In genomic region chr20:31709939-31710338, GRCh38 we compare ENCODE assay signal across 12 cellular contexts.
DNase-seq lines count a peak whose midpoint lies in the region; ATAC-seq and TF ChIP-seq lines count a peak whose summit lies in the region.
"Had no signal": no experiment of that assay in that cellular context is flagged by ENCODE, and none has a peak within 500 bp of the region (broad histone marks: within the 10 kb centered on the region; RNA-seq: fewer than 3 reads in every experiment).

No MANE protein-coding gene starts in this region.

- no peak for TF ChIP-seq CTCF in GM13976 (IDR thresholded peaks at IDR 0.05; ENCODE audit: borderline replicate concordance, control extremely low read depth, extremely low read depth, insufficient read depth, missing control alignments)

- H3K27ac Mint-ChIP-seq in stimulated activated effector memory CD8-positive, alpha-beta T cell treated with anti-CD3 and anti-CD28 coated beads, Interleukin-12 subunit alpha, Interleukin-12 subunit beta, amount 100 ng/mL, for 72 hours, result peak overlapping the region; percentile 74
- H3K27ac Mint-ChIP-seq: GM23338 had no signal

- H3K4me1 Mint-ChIP-seq in stimulated activated effector memory CD8-positive, alpha-beta T cell treated with anti-CD3 and anti-CD28 coated beads, Interleukin-12 subunit alpha, Interleukin-12 subunit beta, amount 100 ng/mL, for 72 hours, result peaks cover 97% of the 10 kb centered on the region

- in situ Hi-C loops in GM13976 (cut with MboI; ENCODE audit: low sequenced_read_pairs, unreplicated experiment), result no loop called here

- no peaks in the 10 kb centered on the region for H3K9me3 Mint-ChIP-seq in stimulated activated effector memory CD8-positive, alpha-beta T cell treated with anti-CD3 and anti-CD28 coated beads, Interleukin-12 subunit alpha, Interleukin-12 subunit beta, amount 100 ng/mL, for 72 hours
- H3K9me3 Mint-ChIP-seq: GM23338 had no signal

- peaks cover 100% of the 10 kb centered on the region for H3K36me3 Mint-ChIP-seq in stimulated activated effector memory CD8-positive, alpha-beta T cell treated with anti-CD3 and anti-CD28 coated beads, Interleukin-12 subunit alpha, Interleukin-12 subunit beta, amount 100 ng/mL, for 72 hours

- H3K27ac ChIP-seq in cingulate gyrus (ENCODE audit: low read depth, low read length), result peak overlapping the region; percentile 99

- DNase-seq in DMS53 (lab: John Stamatoyannopoulos, UW), result peak; percentile 40
- DNase-seq in DMS53 treated with DMSO at 0.1 percent for 48 hours (lab: John Stamatoyannopoulos, UW; ENCODE audit: unreplicated experiment), result no peak
- peak; percentile 82 for DNase-seq in NCI-H82 (lab: John Stamatoyannopoulos, UW)
- no peak for DNase-seq in stimulated activated effector memory CD8-positive, alpha-beta T cell treated with anti-CD3 and anti-CD28 coated beads, Interleukin-12 subunit alpha, Interleukin-12 subunit beta, amount 100 ng/mL, for 72 hours (ENCODE audit: low spot score in 2 of 2)
- no peak for DNase-seq in GM13976 (ENCODE audit: low spot score)
- no peak for DNase-seq in Ammon's horn (ENCODE audit: low spot score)
- DNase-seq: activated T-cell treated with anti-CD3 and anti-CD28 coated beads, Interleukin-2, amount 50 U/mL, for 48 hours; NCI-H526; T-helper 9 cell had no signal

- peak overlapping the region; percentile 96 for H3K4me3 Mint-ChIP-seq in stimulated activated effector memory CD8-positive, alpha-beta T cell treated with anti-CD3 and anti-CD28 coated beads, Interleukin-12 subunit alpha, Interleukin-12 subunit beta, amount 100 ng/mL, for 72 hours

- no peak for ATAC-seq in stimulated activated effector memory CD8-positive, alpha-beta T cell treated with anti-CD3 and anti-CD28 coated beads, Interleukin-12 subunit alpha, Interleukin-12 subunit beta, amount 100 ng/mL, for 72 hours
- ATAC-seq in HG03097 (IDR thresholded peaks at IDR 0.05; ENCODE audit: low FRiP score, unreplicated experiment), result no peak
- ATAC-seq: GM23338 had no signal

Comparison
In these comparisons a context has a peak if more than half of its experiments do, and no peak if none do; other contexts are left out.
1. DNase-seq: peak in DMS53 (single experiment) and NCI-H82 (single experiment); none in DMS53 treated with DMSO at 0.1 percent for 48 hours (single experiment), stimulated activated effector memory CD8-positive, alpha-beta T cell treated with anti-CD3 and anti-CD28 coated beads, Interleukin-12 subunit alpha, Interleukin-12 subunit beta, amount 100 ng/mL, for 72 hours (0 of 2), GM13976 (single experiment) and Ammon's horn (single experiment).